ENCODE assay signal across 10 cellular contexts in genomic region chr2:41836944-41837343, GRCh38.
DNase-seq lines count a peak whose midpoint lies in the region; ATAC-seq and TF ChIP-seq lines count a peak whose summit lies in the region.
"Had no signal": no experiment of that assay in that cellular context is flagged by ENCODE, and none has a peak within 500 bp of the region (broad histone marks: within the 10 kb centered on the region; RNA-seq: fewer than 3 reads in every experiment).

No MANE protein-coding gene starts in this region.

- no peak overlapping the region for H2BK15ac ChIP-seq in IMR-90 (ENCODE audit: low read depth, low read length)

- H3K23ac ChIP-seq in IMR-90 (ENCODE audit: low read depth, low read length): no peak overlapping the region

- H4K5ac ChIP-seq in IMR-90 (ENCODE audit: low read depth, low read length): no peak overlapping the region

- H2BK20ac ChIP-seq in IMR-90 (ENCODE audit: low read depth, low read length): no peak overlapping the region

- no peaks in the 10 kb centered on the region for H3K36me3 ChIP-seq in IMR-90 (ENCODE audit: control insufficient read depth, insufficient read depth, low read length)
- no peaks in the 10 kb centered on the region for H3K36me3 ChIP-seq in tibial nerve
- H3K36me3 ChIP-seq: SJSA1 had no signal

- no peak overlapping the region for H3K4me2 ChIP-seq in IMR-90 (ENCODE audit: low read depth, low read length)

- BruUV-seq in IMR-90 (replicated peaks; lab: Mats Ljungman, UMichigan): no TSS peak

- no peaks in the 10 kb centered on the region; the same call in 1 of the 2 replicates for H3K27me3 ChIP-seq in IMR-90 (ENCODE audit: control insufficient read depth, insufficient read depth, low read length)
- peaks cover 0 to 5% of the 10 kb centered on the region in 2 donors for H3K27me3 ChIP-seq in tibial nerve
- H3K27me3 ChIP-seq: SJSA1 had no signal

- no peak overlapping the region for H4K91ac ChIP-seq in IMR-90 (ENCODE audit: insufficient read depth, low read depth, low read length)

- no peak overlapping the region for H3K18ac ChIP-seq in IMR-90 (ENCODE audit: low read depth, low read length)

- H2AK5ac ChIP-seq in IMR-90 (ENCODE audit: low read depth, low read length): no peak overlapping the region

- WGBS in IMR-90 (ENCODE audit: extremely low coverage in 2 of 2, insufficient read length in 1 of 2), 2 experiments: 0% methylated on average over 3 of the region's 4 CpGs; no CpG with 5 or more reads in 1 of the 2 experiments
- 10 to 11% methylated on average over 4 of the region's 4 CpGs for WGBS in tibial nerve, 2 donors

- H3K14ac ChIP-seq in IMR-90 (replicated peaks; ENCODE audit: low read depth, low read length): no peak overlapping the region

- H2AK9ac ChIP-seq in IMR-90 (replicated peaks; ENCODE audit: low read depth, low read length, poor library complexity): no peak overlapping the region

- H3K56ac ChIP-seq in IMR-90 (ENCODE audit: extremely low read depth, insufficient read depth, low read length): no peak overlapping the region

- H3K9ac ChIP-seq in IMR-90 (ENCODE audit: low read depth, low read length): no peak overlapping the region

- DNase-seq in COLO829 (ENCODE audit: low spot score): peak; percentile 62
- DNase-seq in IMR-90: peak; percentile 58
- peak; percentile 53 for DNase-seq in activated CD4-positive, alpha-beta T cell treated with anti-CD3 and anti-CD28 coated beads, Interleukin-2, amount 10 ng/mL, durations not matched to agents 7 days and 5 days
- peak in 2 of 3 donors; percentile 4 to 17 for DNase-seq in immature natural killer cell
- DNase-seq in cerebellar nuclear complex (lab: John Stamatoyannopoulos, UW): no peak
- DNase-seq in tibial nerve (ENCODE audit: low spot score in 2 of 2): no peak
- DNase-seq in ureter (ENCODE audit: low spot score): no peak

- no peak overlapping the region for H2BK120ac ChIP-seq in IMR-90 (ENCODE audit: low read depth, low read length)

- TF ChIP-seq CTCF in IMR-90 (conservative IDR thresholded peaks at IDR 0.05; ENCODE audit: low read depth, low read length) (no peak), tibial nerve (IDR thresholded peaks at IDR 0.05) (no peak)

- POLR2A ChIA-PET in IMR-90 (lab: Charles Lee; ENCODE audit: unreplicated experiment): no interaction called here
- POLR2A ChIA-PET in activated CD4-positive, alpha-beta T cell treated with anti-CD3 and anti-CD28 coated beads, Interleukin-2, amount 10 ng/mL, durations not matched to agents 7 days and 5 days (lab: Charles Lee): no interaction called here

- CTCF ChIA-PET in IMR-90 (lab: Yijun Ruan, JAX): no interaction called here
- CTCF ChIA-PET in activated CD4-positive, alpha-beta T cell treated with anti-CD3 and anti-CD28 coated beads, Interleukin-2, amount 10 ng/mL, durations not matched to agents 7 days and 5 days (lab: Charles Lee): interaction anchor here (1.7 kb wide), 1 partner anchor 11 kb away, joined by 3 read pairs; no protein-coding TSS in a partner anchor

- H2BK5ac ChIP-seq in IMR-90 (ENCODE audit: low read depth, low read length, poor library complexity, severe bottlenecking): no peak overlapping the region

- H3K4me1 Mint-ChIP-seq in activated CD4-positive, alpha-beta T cell treated with anti-CD3 and anti-CD28 coated beads, Interleukin-2, amount 10 ng/mL, durations not matched to agents 7 days and 5 days: peaks cover 8% of the 10 kb centered on the region
- peaks cover 10 to 15% of the 10 kb centered on the region in 2 donors for H3K4me1 Mint-ChIP-seq in immature natural killer cell

- intact Hi-C loops in IMR-90 (cut with micrococcal nuclease): no loop called here

- no peak overlapping the region for H4K8ac ChIP-seq in IMR-90 (ENCODE audit: low read depth in 2 of 2, low read length in 2 of 2)

- H3K9me3 Mint-ChIP-seq in activated CD4-positive, alpha-beta T cell treated with anti-CD3 and anti-CD28 coated beads, Interleukin-2, amount 10 ng/mL, durations not matched to agents 7 days and 5 days: no peaks in the 10 kb centered on the region
- H3K9me3 Mint-ChIP-seq in immature natural killer cell: peaks cover 0 to 3% (median 0%) of the 10 kb centered on the region in 6 donors
- H3K9me3 Mint-ChIP-seq: central memory CD8-positive, alpha-beta T cell had no signal

- TF ChIP-seq EP300 in tibial nerve (IDR thresholded peaks at IDR 0.05): no peak

- no peak overlapping the region for H2AFZ ChIP-seq in IMR-90 (replicated peaks; ENCODE audit: low read length, poor library complexity)

- peaks cover 29% of the 10 kb centered on the region for H3K27me3 Mint-ChIP-seq in activated CD4-positive, alpha-beta T cell treated with anti-CD3 and anti-CD28 coated beads, Interleukin-2, amount 10 ng/mL, durations not matched to agents 7 days and 5 days
- peaks cover 7 to 14% (median 9%) of the 10 kb centered on the region in 3 donors for H3K27me3 Mint-ChIP-seq in immature natural killer cell (ENCODE audit: low read depth in 3 of 3)

- H3K36me3 Mint-ChIP-seq in activated CD4-positive, alpha-beta T cell treated with anti-CD3 and anti-CD28 coated beads, Interleukin-2, amount 10 ng/mL, durations not matched to agents 7 days and 5 days (ENCODE audit: low read depth): no peaks in the 10 kb centered on the region
- no peaks in the 10 kb centered on the region for H3K36me3 Mint-ChIP-seq in immature natural killer cell

- no peak overlapping the region for H3K4me3 Mint-ChIP-seq in activated CD4-positive, alpha-beta T cell treated with anti-CD3 and anti-CD28 coated beads, Interleukin-2, amount 10 ng/mL, durations not matched to agents 7 days and 5 days
- no peak overlapping the region for H3K4me3 Mint-ChIP-seq in immature natural killer cell
- H3K4me3 Mint-ChIP-seq: central memory CD8-positive, alpha-beta T cell had no signal

- no peaks in the 10 kb centered on the region for H4K20me1 ChIP-seq in IMR-90 (ENCODE audit: insufficient read depth, low read length)

- no peaks in the 10 kb centered on the region for H3K79me1 ChIP-seq in IMR-90 (ENCODE audit: low read depth in 1 of 2, low read length in 2 of 2)

- no peak overlapping the region for H3K4me3 ChIP-seq in IMR-90 (ENCODE audit: insufficient read depth, low read depth, low read length)
- H3K4me3 ChIP-seq in tibial nerve: no peak overlapping the region
- H3K4me3 ChIP-seq: SJSA1 had no signal

- ATAC-seq in IMR-90 (ENCODE audit: low read depth) (no peak), HG02571 (IDR thresholded peaks at IDR 0.05; ENCODE audit: unreplicated experiment) (no peak)

- H3K9me1 ChIP-seq in IMR-90 (ENCODE audit: insufficient read depth, low read length): no peaks in the 10 kb centered on the region

- in situ Hi-C loops in IMR-90 (cut with MboI; ENCODE audit: low sequenced_read_pairs): no loop called here

- H3K9me3 ChIP-seq in IMR-90 (ENCODE audit: control insufficient read depth, insufficient read depth, low read length) (no peaks in the 10 kb centered on the region), tibial nerve (no peaks in the 10 kb centered on the region)
- H3K9me3 ChIP-seq: SJSA1 had no signal

- dilution Hi-C loops in IMR-90 (cut with HindIII; ENCODE audit: low sequenced_read_pairs, unreplicated experiment): no loop called here

- H3K4ac ChIP-seq in IMR-90 (ENCODE audit: low read depth, low read length): no peak overlapping the region

- H3K4me1 ChIP-seq in IMR-90 (ENCODE audit: control insufficient read depth, insufficient read depth, low read length) (no peaks in the 10 kb centered on the region; the same call in 1 of the 2 replicates), tibial nerve (peaks cover 0 to 13% (median 6%) of the 10 kb centered on the region in 4 donors)

- TF ChIP-seq POLR2A in IMR-90 (IDR thresholded peaks at IDR 0.05; ENCODE audit: low read depth, low read length): no peak
- no peak for TF ChIP-seq POLR2A in tibial nerve (IDR thresholded peaks at IDR 0.05)

- H3K27ac ChIP-seq in IMR-90 (ENCODE audit: insufficient read depth, low read length) (no peak overlapping the region), tibial nerve (no peak overlapping the region)
- H3K27ac ChIP-seq: SJSA1 had no signal

- H3K27ac Mint-ChIP-seq in activated CD4-positive, alpha-beta T cell treated with anti-CD3 and anti-CD28 coated beads, Interleukin-2, amount 10 ng/mL, durations not matched to agents 7 days and 5 days: no peak overlapping the region
- H3K27ac Mint-ChIP-seq in immature natural killer cell: no peak overlapping the region

- TF ChIP-seq RAD21 in IMR-90 (IDR thresholded peaks at IDR 0.05; ENCODE audit: low read length): no peak

TF ChIP-seq in IMR-90, 13 proteins besides CTCF, POLR2A, EP300 and RAD21:
- TF ChIP-seq RCOR1 (IDR thresholded peaks at IDR 0.05; ENCODE audit: insufficient replicate concordance, low read length) (peak; percentile 83), SMC3 (IDR thresholded peaks at IDR 0.05; ENCODE audit: low read depth, low read length) (no peak)

Comparison
In these comparisons a context has a peak if more than half of its experiments do, and no peak if none do; other contexts are left out.
1. DNase-seq: peak in COLO829 (single experiment), IMR-90 (single experiment), activated CD4-positive, alpha-beta T cell treated with anti-CD3 and anti-CD28 coated beads, Interleukin-2, amount 10 ng/mL, durations not matched to agents 7 days and 5 days (single experiment) and immature natural killer cell (2 of 3); none in cerebellar nuclear complex (0 of 2), tibial nerve (0 of 2) and ureter (single experiment).